ENCODE assay signal across 16 cellular contexts in genomic region chr11:20055312-20055711, GRCh38.
DNase-seq lines count a peak whose midpoint lies in the region; ATAC-seq and TF ChIP-seq lines count a peak whose summit lies in the region.
"Had no signal": no experiment of that assay in that cellular context is flagged by ENCODE, and none has a peak within 500 bp of the region (broad histone marks: within the 10 kb centered on the region; RNA-seq: fewer than 3 reads in every experiment).

No MANE protein-coding gene starts in this region.

- H3K4me1 ChIP-seq in uterus: peaks cover 0 to 1% of the 10 kb centered on the region in 2 donors
- H3K4me1 ChIP-seq: transverse colon had no signal

- peak overlapping the region; percentile 66 to 73 for H3K27ac ChIP-seq in uterus

- peaks cover 42% of the 10 kb centered on the region for H3K4me1 Mint-ChIP-seq in mesothelial cell of epicardium

- no peak overlapping the region for H3K4me3 Mint-ChIP-seq in mesothelial cell of epicardium
- H3K4me3 Mint-ChIP-seq: CD8-positive, alpha-beta T cell; H9; nephron progenitor cell had no signal

- ATAC-seq in HG02623 (IDR thresholded peaks at IDR 0.05; ENCODE audit: unreplicated experiment): no peak
- ATAC-seq: CD8-positive, alpha-beta T cell; Panc1 had no signal

- H3K27ac Mint-ChIP-seq in mesothelial cell of epicardium: peak overlapping the region; percentile 80
- H3K27ac Mint-ChIP-seq: CD8-positive, alpha-beta T cell had no signal

- H3K27me3 Mint-ChIP-seq in mesothelial cell of epicardium (ENCODE audit: low read depth): no peaks in the 10 kb centered on the region

- TF ChIP-seq POLR2A in uterus (IDR thresholded peaks at IDR 0.05): no peak

- H3K27me3 ChIP-seq in uterus: no peaks in the 10 kb centered on the region
- H3K27me3 ChIP-seq: dorsolateral prefrontal cortex, transverse colon had no signal

- H3K4me3 ChIP-seq in epithelial cell of esophagus (ENCODE audit: low read length): no peak overlapping the region
- no peak overlapping the region for H3K4me3 ChIP-seq in uterus
- H3K4me3 ChIP-seq: dorsolateral prefrontal cortex, transverse colon had no signal

- H3K36me3 ChIP-seq in uterus: no peaks in the 10 kb centered on the region

- H3K36me3 Mint-ChIP-seq in mesothelial cell of epicardium: peaks cover 45% of the 10 kb centered on the region
- H3K36me3 Mint-ChIP-seq: CD8-positive, alpha-beta T cell had no signal

- H3K9me3 Mint-ChIP-seq in mesothelial cell of epicardium: no peaks in the 10 kb centered on the region
- H3K9me3 Mint-ChIP-seq: CD8-positive, alpha-beta T cell; H9; nephron progenitor cell had no signal

- H3K9me3 ChIP-seq in uterus: no peaks in the 10 kb centered on the region
- H3K9me3 ChIP-seq: transverse colon had no signal

- intact Hi-C loops in uterus (cut with DNase I; ENCODE audit: low total_unique reads): loop anchor here (10.0 kb wide), 1 partner anchor 59 kb away; no protein-coding TSS in a partner anchor

- TF ChIP-seq CTCF in epithelial cell of esophagus (IDR thresholded peaks at IDR 0.05; ENCODE audit: insufficient read depth, low read depth, low read length, missing control alignments) (no peak), mesothelial cell of epicardium (IDR thresholded peaks at IDR 0.05; ENCODE audit: unreplicated experiment) (no peak), uterus (IDR thresholded peaks at IDR 0.05) (no peak)

- DNase-seq in NCI-H2171 treated with DMSO at 0.1 percent for 48 hours (lab: John Stamatoyannopoulos, UW): peak; percentile 64
- DNase-seq in NCI-H2171 (lab: John Stamatoyannopoulos, UW): no peak
- DNase-seq in epithelial cell of esophagus (ENCODE audit: low read depth): peak; percentile 78
- no peak for DNase-seq in mesothelial cell of epicardium (ENCODE audit: low spot score in 2 of 2, unreplicated experiment in 2 of 2)
- DNase-seq in uterus: no peak
- DNase-seq in GDM1 (lab: John Stamatoyannopoulos, UW): no peak
- DNase-seq in effector CD8-positive, alpha-beta T cell (lab: John Stamatoyannopoulos, UW): no peak
- DNase-seq: activated CD8-positive, alpha-beta memory T cell treated with anti-CD3 and anti-CD28 coated beads for 24 hours; CD8-positive, alpha-beta T cell; H9; NCI-H187 treated with DMSO at 0.1 percent for 48 hours; nephron progenitor cell had no signal

Comparison
In these comparisons a context has a peak if more than half of its experiments do, and no peak if none do; other contexts are left out.
1. DNase-seq: peak in NCI-H2171 treated with DMSO at 0.1 percent for 48 hours (single experiment) and epithelial cell of esophagus (single experiment); none in NCI-H2171 (single experiment), mesothelial cell of epicardium (0 of 2), uterus (0 of 2), GDM1 (single experiment) and effector CD8-positive, alpha-beta T cell (single experiment).